Comparison of ENCODE assay signal across 29 cellular contexts in genomic region chr11:82405392-82405791, GRCh38.
"Had no signal": no experiment of that assay in that cellular context is flagged by ENCODE, and none has a peak within 500 bp of the region (broad histone marks: within the 10 kb centered on the region; RNA-seq: fewer than 3 reads in every experiment).

No MANE protein-coding gene starts in this region.

- H3K9me3 ChIP-seq: ascending aorta, Peyer's patch, SJCRH30, SK-N-SH had no signal

- DNase-seq: activated CD4-positive, alpha-beta T cell treated with anti-CD3 and anti-CD28 coated beads for 48 hours; activated CD4-positive, alpha-beta T cell treated with anti-CD3 and anti-CD28 coated beads, Interleukin-2, amount 50 U/mL, for 4 hours; activated CD8-positive, alpha-beta memory T cell treated with anti-CD3 and anti-CD28 coated beads, Interleukin-2, amount 50 U/mL, for 48 hours; activated CD8-positive, alpha-beta T cell treated with anti-CD3 and anti-CD28 coated beads, Interleukin-2, amount 10 ng/mL, durations not matched to agents 7 days and 5 days; activated effector memory CD4-positive, alpha-beta T cell treated with Interleukin-2 at 50 U/mL for 16 hours; activated naive CD4-positive, alpha-beta T cell treated with Interleukin-2 at 50 U/mL for 16 hours; activated naive CD8-positive, alpha-beta T cell treated with anti-CD3 and anti-CD28 coated beads, Interleukin-2, amount 50 U/mL, for 24 hours; activated T-cell treated with anti-CD3 and anti-CD28 coated beads, Interleukin-2, amount 50 U/mL, for 1 hour; amniotic stem cell; Karpas-422; MM.1S; NCI-H1105; NCI-H1436; NCI-H1694 treated with DMSO at 0.1 percent for 48 hours; NCI-H2029 treated with DMSO at 0.1 percent for 48 hours; NCI-H345; NCI-H510A; NCI-H526 treated with DMSO at 0.1 percent for 48 hours; Peyer's patch; Right ventricle myocardium superior; SJCRH30; SK-N-SH; T-helper 1 cell had no signal

- H3K27ac Mint-ChIP-seq: activated CD8-positive, alpha-beta T cell treated with anti-CD3 and anti-CD28 coated beads, Interleukin-2, amount 10 ng/mL, durations not matched to agents 7 days and 5 days; activated naive CD4-positive, alpha-beta T cell treated with anti-CD3 and anti-CD28 coated beads, Interleukin-2, amount 50 U/mL, for 72 hours; activated naive CD8-positive, alpha-beta T cell treated with anti-CD3 and anti-CD28 coated beads, Interleukin-2, amount 50 U/mL, for 24 hours had no signal

- H3K4me1 ChIP-seq: ascending aorta, Peyer's patch, SJCRH30 had no signal

- H3K4me3 Mint-ChIP-seq: activated CD8-positive, alpha-beta T cell treated with anti-CD3 and anti-CD28 coated beads, Interleukin-2, amount 10 ng/mL, durations not matched to agents 7 days and 5 days; activated naive CD8-positive, alpha-beta T cell treated with anti-CD3 and anti-CD28 coated beads, Interleukin-2, amount 50 U/mL, for 24 hours had no signal

- H3K27ac ChIP-seq: ascending aorta, Peyer's patch, RWPE1, SJCRH30, VCaP had no signal

- H3K36me3 ChIP-seq: ascending aorta, Peyer's patch, SJCRH30 had no signal

- H3K27me3 Mint-ChIP-seq: activated naive CD8-positive, alpha-beta T cell treated with anti-CD3 and anti-CD28 coated beads, Interleukin-2, amount 50 U/mL, for 24 hours had no signal

- H3K27me3 ChIP-seq: ascending aorta, Peyer's patch, SJCRH30 had no signal

- H3K4me1 Mint-ChIP-seq: activated naive CD8-positive, alpha-beta T cell treated with anti-CD3 and anti-CD28 coated beads, Interleukin-2, amount 50 U/mL, for 24 hours had no signal

- H3K4me3 ChIP-seq: ascending aorta, K562, Peyer's patch, SJCRH30 had no signal

- H3K9ac ChIP-seq: SK-N-SH had no signal

- ATAC-seq: activated CD4-positive, CD25-positive, alpha-beta regulatory T cell treated with anti-CD3 and anti-CD28 coated beads, Interleukin-2, amount 50 U/mL, for 24 hours; activated CD8-positive, alpha-beta T cell treated with anti-CD3 and anti-CD28 coated beads, Interleukin-2, amount 10 ng/mL, durations not matched to agents 7 days and 5 days; activated naive CD4-positive, alpha-beta T cell treated with anti-CD3 and anti-CD28 coated beads, Interleukin-2, amount 50 U/mL, for 72 hours; activated naive CD8-positive, alpha-beta T cell treated with anti-CD3 and anti-CD28 coated beads, Interleukin-2, amount 50 U/mL, for 24 hours; K562 had no signal

- H3K36me3 Mint-ChIP-seq: activated naive CD4-positive, alpha-beta T cell treated with anti-CD3 and anti-CD28 coated beads, Interleukin-2, amount 50 U/mL, for 72 hours had no signal
